ENCODE assay signal across 17 cellular contexts in genomic region chr6:148200302-148200701, GRCh38.
DNase-seq lines count a peak whose midpoint lies in the region; ATAC-seq and TF ChIP-seq lines count a peak whose summit lies in the region.
"Had no signal": no experiment of that assay in that cellular context is flagged by ENCODE, and none has a peak within 500 bp of the region (broad histone marks: within the 10 kb centered on the region; RNA-seq: fewer than 3 reads in every experiment).

No MANE protein-coding gene starts in this region.

- H3K27me3 Mint-ChIP-seq in endothelial cell (ENCODE audit: unreplicated experiment): no peaks in the 10 kb centered on the region
- peaks cover 7 to 16% (median 15%) of the 10 kb centered on the region in 3 donors for H3K27me3 Mint-ChIP-seq in immature natural killer cell (ENCODE audit: low read depth in 3 of 3)

- peak; percentile 25 for DNase-seq in H7
- DNase-seq in NCI-H748 (lab: John Stamatoyannopoulos, UW; ENCODE audit: unreplicated experiment): peak; percentile 85
- DNase-seq in dermis blood vessel endothelial cell: peak; percentile 69
- peak in 33 of 56 donors; percentile 0 to 58 (median 21) for DNase-seq in nucleus accumbens (lab: John Stamatoyannopoulos, UW)
- no peak for DNase-seq in endothelial cell (ENCODE audit: low spot score)
- DNase-seq in immature natural killer cell: no peak
- no peak for DNase-seq in NCI-H345 (lab: John Stamatoyannopoulos, UW)
- DNase-seq: activated CD4-positive, alpha-beta T cell treated with anti-CD3 and anti-CD28 coated beads, Interleukin-2, amount 50 U/mL, for 48 hours; activated gamma-delta T cell; kidney glomerular epithelial cell; naive thymus-derived CD8-positive, alpha-beta T cell; sigmoid colon; stimulated activated naive B cell treated with anti-CD40 and anti-IgM and Interleukin-4, amounts not matched to agents 10 μg/mL and 1 μg/mL and 100 μg/mL, for 72 hours; T-helper 9 cell had no signal

- peaks cover 3% of the 10 kb centered on the region for H3K36me3 Mint-ChIP-seq in endothelial cell (ENCODE audit: low read depth, unreplicated experiment)
- no peaks in the 10 kb centered on the region for H3K36me3 Mint-ChIP-seq in immature natural killer cell
- H3K36me3 Mint-ChIP-seq: CD14-positive monocyte had no signal

- peaks cover 10% of the 10 kb centered on the region for H3K4me1 Mint-ChIP-seq in endothelial cell (ENCODE audit: unreplicated experiment)
- peaks cover 13 to 22% of the 10 kb centered on the region in 2 donors for H3K4me1 Mint-ChIP-seq in immature natural killer cell

- H3K36me3 ChIP-seq in H7 (replicated peaks; ENCODE audit: control insufficient read depth, insufficient read depth, low read length): no peaks in the 10 kb centered on the region
- H3K36me3 ChIP-seq: cardiac muscle cell, sigmoid colon had no signal

- H3K4me3 Mint-ChIP-seq in endothelial cell (ENCODE audit: unreplicated experiment): no peak overlapping the region
- no peak overlapping the region for H3K4me3 Mint-ChIP-seq in immature natural killer cell
- H3K4me3 Mint-ChIP-seq: stimulated activated naive B cell treated with anti-CD40 and anti-IgM and Interleukin-4, amounts not matched to agents 10 μg/mL and 1 μg/mL and 100 μg/mL, for 72 hours had no signal

- no peak for TF ChIP-seq CTCF in endothelial cell (IDR thresholded peaks at IDR 0.05; ENCODE audit: unreplicated experiment)

- ATAC-seq in HG03439 (IDR thresholded peaks at IDR 0.05; ENCODE audit: unreplicated experiment): no peak
- ATAC-seq: naive thymus-derived CD8-positive, alpha-beta T cell; stimulated activated naive B cell treated with anti-CD40 and anti-IgM and Interleukin-4, amounts not matched to agents 10 μg/mL and 1 μg/mL and 100 μg/mL, for 72 hours had no signal

- H3K9me3 Mint-ChIP-seq in endothelial cell (ENCODE audit: unreplicated experiment) (no peaks in the 10 kb centered on the region), immature natural killer cell (peaks cover 7 to 53% (median 19%) of the 10 kb centered on the region in 6 donors)

- H3K4me3 ChIP-seq in H7 (ENCODE audit: insufficient read depth, low read depth, low read length): no peak overlapping the region
- H3K4me3 ChIP-seq: cardiac muscle cell had no signal

- H3K27me3 ChIP-seq in H7 (ENCODE audit: control insufficient read depth, insufficient read depth, low read length): no peaks in the 10 kb centered on the region
- H3K27me3 ChIP-seq: cardiac muscle cell, sigmoid colon had no signal

- H3K27ac Mint-ChIP-seq in endothelial cell (ENCODE audit: unreplicated experiment): no peak overlapping the region
- H3K27ac Mint-ChIP-seq in immature natural killer cell: no peak overlapping the region
- H3K27ac Mint-ChIP-seq: CD14-positive monocyte; naive thymus-derived CD8-positive, alpha-beta T cell; stimulated activated naive B cell treated with anti-CD40 and anti-IgM and Interleukin-4, amounts not matched to agents 10 μg/mL and 1 μg/mL and 100 μg/mL, for 72 hours had no signal

Comparison
In these comparisons a context has a peak if more than half of its experiments do, and no peak if none do; other contexts are left out.
1. DNase-seq: peak in H7 (single experiment), NCI-H748 (single experiment), dermis blood vessel endothelial cell (single experiment) and nucleus accumbens (33 of 56); none in endothelial cell (single experiment), immature natural killer cell (0 of 3) and NCI-H345 (single experiment).